ENCODE assay signal across 8 cellular contexts in the genomic region with DNA sequence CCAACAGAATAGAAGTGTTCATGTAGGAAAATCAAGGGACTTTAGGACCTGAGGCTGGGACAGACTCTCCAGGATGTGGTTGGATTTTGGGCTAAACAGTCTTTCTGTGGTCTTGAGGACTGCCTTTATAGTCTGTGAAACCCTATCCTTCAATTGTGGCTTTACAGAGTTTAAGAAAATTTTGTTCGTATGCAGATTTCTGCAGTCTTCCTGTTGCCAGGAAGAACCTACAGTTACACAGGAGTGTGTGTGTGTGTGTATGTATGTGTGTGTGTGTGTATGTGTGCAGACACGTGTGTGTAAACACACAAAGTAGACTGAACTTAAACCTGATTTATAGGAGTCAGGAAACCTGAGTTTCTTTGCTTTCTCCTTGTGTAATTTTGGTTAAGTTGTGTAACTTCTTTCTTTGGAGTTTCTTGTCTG. TPM values are rescaled to one million over a fixed set of nuclear protein-coding genes. Genes with fewer than 3 reads are reported as not detected.
DNase-seq lines count a peak whose midpoint lies in the region; ATAC-seq, FAIRE-seq and TF ChIP-seq lines count a peak whose summit lies in the region.
"Had no signal": no experiment of that assay in that cellular context is flagged by ENCODE, and none has a peak within 500 bp of the region (broad histone marks: within the 10 kb centered on the region; RNA-seq: fewer than 3 reads in every experiment).

No MANE protein-coding gene starts in this region.

- FAIRE-seq in GM19239 (lab: Jason Lieb, UNC) = peak; percentile 31
- FAIRE-seq in pancreas (lab: Jason Lieb, UNC) = no peak
- FAIRE-seq in HepG2 (lab: Jason Lieb, UNC) = no peak

- CTCF ChIA-PET in HepG2 (lab: Yijun Ruan, JAX; ENCODE audit: low intra/inter-chr PET ratio, low total read pairs) = no interaction called here

- intact Hi-C loops in pancreas (cut with DNase I) = no loop called here
- intact Hi-C loops in HepG2 (cut with micrococcal nuclease; ENCODE audit: unreplicated experiment) = no loop called here

- no peak for TF ChIP-seq POLR2A in HepG2 (IDR thresholded peaks at IDR 0.05; ENCODE audit: insufficient read depth in 1 of 2, low read depth in 2 of 2, low read length in 2 of 2)

- no peak for TF ChIP-seq RAD21 in HepG2 (CRISPR knock-in tag; IDR thresholded peaks at IDR 0.05)

- H3K4me2 ChIP-seq in HepG2 (ENCODE audit: low read depth, low read length) = no peak overlapping the region

- H3K36me3 ChIP-seq in pancreas (no peaks in the 10 kb centered on the region), HepG2 (replicated peaks in 1 of 2; ENCODE audit: control insufficient read depth in 1 of 2, insufficient read depth in 2 of 2, low read length in 2 of 2) (no peaks in the 10 kb centered on the region)

- peaks cover 92% of the 10 kb centered on the region for H3K4me1 Mint-ChIP-seq in activated naive CD8-positive, alpha-beta T cell treated with anti-CD3 and anti-CD28 coated beads, Interleukin-2, amount 50 U/mL, for 24 hours

- in situ Hi-C loops in HepG2 (cut with HindIII; ENCODE audit: extremely low pct_ligation_motif_present, low pct_unique_long_range_greater_than_20kb) = no loop called here

- H3K27ac Mint-ChIP-seq in activated naive CD8-positive, alpha-beta T cell treated with anti-CD3 and anti-CD28 coated beads, Interleukin-2, amount 50 U/mL, for 24 hours = peak overlapping the region; percentile 76

- BruUV-seq in HepG2 (replicated peaks; lab: Mats Ljungman, UMichigan) = no TSS peak

- H3K27ac ChIP-seq in pancreas = no peak overlapping the region
- H3K27ac ChIP-seq in HepG2 (ENCODE audit: extremely low read length, insufficient read depth, low read length) = no peak overlapping the region

- peaks cover 33% of the 10 kb centered on the region for H3K79me2 ChIP-seq in HepG2 (ENCODE audit: insufficient read depth, low read length)

- TF ChIP-seq CTCF in pancreas (IDR thresholded peaks at IDR 0.05) = no peak
- no peak for TF ChIP-seq CTCF in HepG2 (CRISPR knock-in tag; IDR thresholded peaks at IDR 0.05)

- no peaks in the 10 kb centered on the region for H3K27me3 Mint-ChIP-seq in activated naive CD8-positive, alpha-beta T cell treated with anti-CD3 and anti-CD28 coated beads, Interleukin-2, amount 50 U/mL, for 24 hours

- TF ChIP-seq EP300 in HepG2 (IDR thresholded peaks at IDR 0.05; ENCODE audit: low read depth in 2 of 2, low read length in 2 of 2) = no peak
- no peak for TF ChIP-seq EP300 in HepG2 (CRISPR knock-in tag; IDR thresholded peaks at IDR 0.05; ENCODE audit: borderline replicate concordance)

- POLR2A ChIA-PET in HepG2 (lab: Yijun Ruan, JAX) = no interaction called here

- no peak overlapping the region for H3K9ac ChIP-seq in HepG2 (ENCODE audit: insufficient read depth, low read depth, low read length)

- H3K4me3 ChIP-seq in pancreas = no peak overlapping the region
- H3K4me3 ChIP-seq in HepG2 (replicated peaks in 1 of 3; ENCODE audit: insufficient read depth in 1 of 3, low read depth in 2 of 3, low read length in 3 of 3) = no peak overlapping the region

- H3K27me3 ChIP-seq in pancreas (no peaks in the 10 kb centered on the region), HepG2 (ENCODE audit: control insufficient read depth in 1 of 2, insufficient read depth in 2 of 2, low read length in 2 of 2) (no peaks in the 10 kb centered on the region)

- 22 to 25% methylated on average over 2 of the region's 2 CpGs for WGBS in pancreas, 2 donors
- WGBS in HepG2 (ENCODE audit: low lambda C conversion rate) = 88% methylated on average over 2 of the region's 2 CpGs

- peak overlapping the region; percentile 56 for H3K4me3 Mint-ChIP-seq in activated naive CD8-positive, alpha-beta T cell treated with anti-CD3 and anti-CD28 coated beads, Interleukin-2, amount 50 U/mL, for 24 hours

- peaks cover 5% of the 10 kb centered on the region for H3K36me3 Mint-ChIP-seq in activated naive CD8-positive, alpha-beta T cell treated with anti-CD3 and anti-CD28 coated beads, Interleukin-2, amount 50 U/mL, for 24 hours (ENCODE audit: low read depth)

- ATAC-seq in HG03565 (IDR thresholded peaks at IDR 0.05; ENCODE audit: unreplicated experiment) = peak; percentile 36
- ATAC-seq in activated naive CD8-positive, alpha-beta T cell treated with anti-CD3 and anti-CD28 coated beads, Interleukin-2, amount 50 U/mL, for 24 hours = peak; percentile 48
- ATAC-seq in pancreas = peak in 3 of 4 donors; percentile 16 to 58 (median 48)
- ATAC-seq in HepG2 = no peak
- no peak for ATAC-seq in HG02571 (IDR thresholded peaks at IDR 0.05; ENCODE audit: unreplicated experiment)

- H3K9me3 Mint-ChIP-seq in activated naive CD8-positive, alpha-beta T cell treated with anti-CD3 and anti-CD28 coated beads, Interleukin-2, amount 50 U/mL, for 24 hours = no peaks in the 10 kb centered on the region

- H3K9me3 ChIP-seq in pancreas = no peaks in the 10 kb centered on the region
- H3K9me3 ChIP-seq in HepG2 (ENCODE audit: low read length) = no peaks in the 10 kb centered on the region

- H3K4me1 ChIP-seq in pancreas = peaks cover 12 to 36% (median 31%) of the 10 kb centered on the region in 3 donors
- H3K4me1 ChIP-seq in HepG2 (ENCODE audit: insufficient read depth, low read length) = peaks cover 3% of the 10 kb centered on the region; the same call in 1 of the 2 replicates

- H4K20me1 ChIP-seq in HepG2 (ENCODE audit: insufficient read depth, low read length) = no peaks in the 10 kb centered on the region

- DNase-seq in GM19239 (ENCODE audit: insufficient read length, low spot score) (no peak), pancreas (no peak), HepG2 (ENCODE audit: low spot score) (no peak)
- no peak for DNase-seq in activated naive CD8-positive, alpha-beta T cell treated with anti-CD3 and anti-CD28 coated beads, Interleukin-2, amount 50 U/mL, for 24 hours
- DNase-seq in activated effector memory CD4-positive, alpha-beta T cell treated with anti-CD3 and anti-CD28 coated beads, Interleukin-2, amount 50 U/mL, for 16 hours = no peak
- DNase-seq: left cardiac atrium had no signal

- no peak overlapping the region for H2AFZ ChIP-seq in HepG2 (ENCODE audit: low read length)

TF ChIP-seq in HepG2, 621 proteins besides CTCF, POLR2A, EP300 and RAD21:
- TF ChIP-seq, protein P1, sequence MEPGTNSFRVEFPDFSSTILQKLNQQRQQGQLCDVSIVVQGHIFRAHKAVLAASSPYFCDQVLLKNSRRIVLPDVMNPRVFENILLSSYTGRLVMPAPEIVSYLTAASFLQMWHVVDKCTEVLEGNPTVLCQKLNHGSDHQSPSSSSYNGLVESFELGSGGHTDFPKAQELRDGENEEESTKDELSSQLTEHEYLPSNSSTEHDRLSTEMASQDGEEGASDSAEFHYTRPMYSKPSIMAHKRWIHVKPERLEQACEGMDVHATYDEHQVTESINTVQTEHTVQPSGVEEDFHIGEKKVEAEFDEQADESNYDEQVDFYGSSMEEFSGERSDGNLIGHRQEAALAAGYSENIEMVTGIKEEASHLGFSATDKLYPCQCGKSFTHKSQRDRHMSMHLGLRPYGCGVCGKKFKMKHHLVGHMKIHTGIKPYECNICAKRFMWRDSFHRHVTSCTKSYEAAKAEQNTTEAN (CRISPR knock-in tag; conservative IDR thresholded peaks at IDR 0.05) = no peak
- no peak for TF ChIP-seq NFIC (IDR thresholded peaks at IDR 0.05; ENCODE audit: low read length)
TF ChIP-seq in HepG2: peak in this region for 0.

RNA-seq across cellular contexts. Expression of a gene that starts 22.8 kb away (rescaled TPM):
- 10 to 100 TPM; 20.3 to 36.3 (median 23.0) TPM for total RNA-seq in pancreas
- 10 to 100 TPM in 1 of 2 donors, 1 to 10 TPM in 1; 8.0 to 13.4 TPM for polyA plus RNA-seq in pancreas
- total RNA-seq in HepG2 (2016; rRNA removed; fragmentation: Illumina TruSeq; extraction: Trizol) = 19.2 and 25.5 TPM in 2 replicates
- 11.2 and 13.0 TPM in 2 replicates for total RNA-seq in HepG2 (2016; cell fraction: cytosol; rRNA removed; fragmentation: Illumina TruSeq; extraction: Trizol; ENCODE audit: low read depth)
- total RNA-seq in HepG2 (2016; cell fraction: insoluble cytoplasmic fraction; rRNA removed; fragmentation: Illumina TruSeq; extraction: Trizol) = 18.2 and 27.3 TPM in 2 replicates
- 19.4 and 21.0 TPM in 2 replicates for total RNA-seq in HepG2 (2016; cell fraction: membrane; rRNA removed; fragmentation: Illumina TruSeq; extraction: Trizol)
- total RNA-seq in HepG2 (2016; cell fraction: nucleus; rRNA removed; fragmentation: Illumina TruSeq; extraction: Trizol) = 13.3 and 16.2 TPM in 2 replicates
- polyA plus RNA-seq in HepG2 (2011; rRNA removed) = 13.7 and 18.1 TPM in 2 replicates
- 8.3 and 12.7 TPM in 2 replicates for polyA plus RNA-seq in HepG2 (2011; cell fraction: cytosol; rRNA removed)
- 8.7 and 9.7 TPM in 2 replicates for polyA plus RNA-seq in HepG2 (2011; cell fraction: nucleus; rRNA removed)
- 8.9 and 11.2 TPM in 2 replicates for polyA plus RNA-seq in HepG2 (2012)
- 1.4 TPM in 2 replicates for polyA plus RNA-seq in HepG2 (2016; cell fraction: cytosol; fragmentation: Illumina TruSeq; extraction: Trizol; ENCODE audit: low read depth)
- 15.9 and 16.7 TPM in 2 replicates for polyA plus RNA-seq in HepG2 (2016; cell fraction: insoluble cytoplasmic fraction; fragmentation: Illumina TruSeq; extraction: Trizol; ENCODE audit: low read depth)
- polyA plus RNA-seq in HepG2 (2016; cell fraction: membrane; fragmentation: Illumina TruSeq; extraction: Trizol; ENCODE audit: low read depth) = 6.0 and 6.2 TPM in 2 replicates
- 12.0 and 12.2 TPM in 2 replicates for polyA plus RNA-seq in HepG2 (2016; cell fraction: nucleus; fragmentation: Illumina TruSeq; extraction: Trizol; ENCODE audit: insufficient read depth, low read depth)
- polyA minus RNA-seq in HepG2 (2011; rRNA and poly(A)+ RNA removed; ENCODE audit: low replicate concordance) = 7.4 and 49.1 TPM in 2 replicates
- polyA minus RNA-seq in HepG2 (2011; cell fraction: cytosol; rRNA and poly(A)+ RNA removed) = 13.1 and 26.9 TPM in 2 replicates
- 28.5 and 38.8 TPM in 2 replicates for polyA minus RNA-seq in HepG2 (2011; cell fraction: nucleus; rRNA and poly(A)+ RNA removed)

Comparison
In these comparisons a context has a peak if more than half of its experiments do, and no peak if none do; other contexts are left out.
1. ATAC-seq: peak in HG03565 (single experiment), activated naive CD8-positive, alpha-beta T cell treated with anti-CD3 and anti-CD28 coated beads, Interleukin-2, amount 50 U/mL, for 24 hours (single experiment) and pancreas (3 of 4); none in HepG2 (single experiment) and HG02571 (single experiment).